Comparison of ENCODE assay signal across 28 cellular contexts in the genomic region with DNA sequence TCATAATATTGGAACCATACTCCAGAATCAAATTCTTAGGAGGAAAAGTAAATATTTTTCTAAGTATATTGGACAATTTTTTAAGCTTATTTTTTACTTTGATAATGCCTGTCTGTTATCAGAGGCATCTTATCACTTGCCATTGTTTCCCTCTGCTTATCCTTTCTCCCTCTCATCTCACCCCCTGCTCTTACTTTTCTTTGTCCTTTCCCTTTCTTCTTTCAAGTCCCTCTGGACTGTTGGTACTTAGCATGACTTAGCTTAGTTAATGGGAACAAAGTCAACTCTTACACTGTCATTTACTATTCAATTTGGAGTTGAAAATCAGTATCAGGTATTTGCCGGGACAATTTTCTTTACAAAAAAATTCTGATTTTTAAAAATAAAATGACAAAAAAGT. TPM values are rescaled to one million over a fixed set of nuclear protein-coding genes. Genes with fewer than 3 reads are reported as not detected.
"Had no signal": no experiment of that assay in that cellular context is flagged by ENCODE, and none has a peak within 500 bp of the region (broad histone marks: within the 10 kb centered on the region; RNA-seq: fewer than 3 reads in every experiment).

No MANE protein-coding gene starts in this region.

- H3K4me3 Mint-ChIP-seq: activated B cell treated with CpG ODN at 0.5 μM for 24 hours; activated naive CD8-positive, alpha-beta T cell; activated T-cell treated with anti-CD3 and anti-CD28 coated beads, Interleukin-2, amount 50 U/mL, for 72 hours; nephron; stimulated activated memory B cell treated with anti-CD40 and anti-IgM and Interleukin-4, amounts not matched to agents 10 μg/mL and 1 μg/mL and 100 μg/mL, for 72 hours had no signal

- DNase-seq: activated B cell treated with CpG ODN at 0.5 μM for 24 hours; activated CD4-positive, alpha-beta T cell treated with anti-CD3 and anti-CD28 coated beads, Interleukin-2, amount 50 U/mL, for 4 hours; activated naive CD4-positive, alpha-beta T cell; activated T-cell treated with anti-CD3 and anti-CD28 coated beads for 4 hours; activated T-cell treated with anti-CD3 and anti-CD28 coated beads, Interleukin-2, amount 50 U/mL, for 72 hours; cerebellar nuclear complex; dorsolateral prefrontal cortex; islet precursor cell; left ventricle myocardium inferior; nucleus accumbens; pancreas; sigmoid colon; small intestine; stimulated activated CD4-positive, alpha-beta T cell treated with anti-CD3 and anti-CD28 coated beads, Interleukin-4, amount 100 ng/mL, for 4 hours; stimulated activated CD8-positive, alpha-beta memory T cell treated with anti-CD3 and anti-CD28 coated beads, Interleukin-4, amount 100 ng/mL, for 48 hours; stimulated activated naive CD8-positive, alpha-beta T cell treated with anti-CD3 and anti-CD28 coated beads, Interleukin-15, amount 100 ng/mL, for 72 hours; T-helper 2 cell; thyroid gland; upper lobe of right lung had no signal

- H3K27me3 Mint-ChIP-seq: activated B cell treated with CpG ODN at 0.5 μM for 24 hours; activated naive CD8-positive, alpha-beta T cell; stimulated activated memory B cell treated with anti-CD40 and anti-IgM and Interleukin-4, amounts not matched to agents 10 μg/mL and 1 μg/mL and 100 μg/mL, for 72 hours; stimulated activated naive CD8-positive, alpha-beta T cell treated with anti-CD3 and anti-CD28 coated beads, Interleukin-15, amount 100 ng/mL, for 72 hours had no signal

- H3K36me3 ChIP-seq: pancreas, prostate gland, sigmoid colon, thyroid gland, upper lobe of right lung had no signal

- H3K9me3 ChIP-seq: pancreas, prostate gland, thyroid gland, upper lobe of right lung had no signal

- H3K9me3 Mint-ChIP-seq: activated B cell treated with CpG ODN at 0.5 μM for 24 hours; activated T-cell treated with anti-CD3 and anti-CD28 coated beads, Interleukin-2, amount 50 U/mL, for 72 hours; stimulated activated memory B cell treated with anti-CD40 and anti-IgM and Interleukin-4, amounts not matched to agents 10 μg/mL and 1 μg/mL and 100 μg/mL, for 72 hours; stimulated activated naive CD8-positive, alpha-beta T cell treated with anti-CD3 and anti-CD28 coated beads, Interleukin-15, amount 100 ng/mL, for 72 hours had no signal

- ATAC-seq: activated T-cell treated with anti-CD3 and anti-CD28 coated beads, Interleukin-2, amount 50 U/mL, for 72 hours; gastroesophageal sphincter; pancreas; stimulated activated memory B cell treated with anti-CD40 and anti-IgM and Interleukin-4, amounts not matched to agents 10 μg/mL and 1 μg/mL and 100 μg/mL, for 72 hours; stimulated activated naive CD8-positive, alpha-beta T cell treated with anti-CD3 and anti-CD28 coated beads, Interleukin-15, amount 100 ng/mL, for 72 hours; upper lobe of right lung had no signal

- H3K79me2 ChIP-seq: hepatocyte had no signal

- H3K27me3 ChIP-seq: dorsolateral prefrontal cortex, gastroesophageal sphincter, hepatocyte, pancreas, sigmoid colon, thyroid gland, upper lobe of right lung had no signal

- H3K4me1 ChIP-seq: gastroesophageal sphincter, left ventricle myocardium inferior, pancreas, prostate gland, sigmoid colon, thyroid gland, upper lobe of right lung had no signal

- H3K4me2 ChIP-seq: hepatocyte had no signal

- H2AFZ ChIP-seq: hepatocyte had no signal

- H3K4me1 Mint-ChIP-seq: activated B cell treated with CpG ODN at 0.5 μM for 24 hours had no signal

- H3K4me3 ChIP-seq: coronary artery, gastroesophageal sphincter, hepatocyte, left ventricle myocardium inferior, lung, pancreas, prostate gland, sigmoid colon, thyroid gland, upper lobe of right lung had no signal

- H3K27ac Mint-ChIP-seq: activated B cell treated with CpG ODN at 0.5 μM for 24 hours; stimulated activated memory B cell treated with anti-CD40 and anti-IgM and Interleukin-4, amounts not matched to agents 10 μg/mL and 1 μg/mL and 100 μg/mL, for 72 hours had no signal

- FAIRE-seq: endothelial cell of umbilical vein, pancreas, small intestine had no signal

- H3K27ac ChIP-seq: coronary artery, dorsolateral prefrontal cortex, gastroesophageal sphincter, hepatocyte, left ventricle myocardium inferior, pancreas, prostate gland, sigmoid colon, thyroid gland, upper lobe of right lung had no signal

RNA-seq across cellular contexts. Expression of a gene that starts 45.2 kb away (rescaled TPM):
- total RNA-seq: endothelial cell of umbilical vein had no signal
- polyA plus RNA-seq: endothelial cell of umbilical vein had no signal
